In the genomic region with DNA sequence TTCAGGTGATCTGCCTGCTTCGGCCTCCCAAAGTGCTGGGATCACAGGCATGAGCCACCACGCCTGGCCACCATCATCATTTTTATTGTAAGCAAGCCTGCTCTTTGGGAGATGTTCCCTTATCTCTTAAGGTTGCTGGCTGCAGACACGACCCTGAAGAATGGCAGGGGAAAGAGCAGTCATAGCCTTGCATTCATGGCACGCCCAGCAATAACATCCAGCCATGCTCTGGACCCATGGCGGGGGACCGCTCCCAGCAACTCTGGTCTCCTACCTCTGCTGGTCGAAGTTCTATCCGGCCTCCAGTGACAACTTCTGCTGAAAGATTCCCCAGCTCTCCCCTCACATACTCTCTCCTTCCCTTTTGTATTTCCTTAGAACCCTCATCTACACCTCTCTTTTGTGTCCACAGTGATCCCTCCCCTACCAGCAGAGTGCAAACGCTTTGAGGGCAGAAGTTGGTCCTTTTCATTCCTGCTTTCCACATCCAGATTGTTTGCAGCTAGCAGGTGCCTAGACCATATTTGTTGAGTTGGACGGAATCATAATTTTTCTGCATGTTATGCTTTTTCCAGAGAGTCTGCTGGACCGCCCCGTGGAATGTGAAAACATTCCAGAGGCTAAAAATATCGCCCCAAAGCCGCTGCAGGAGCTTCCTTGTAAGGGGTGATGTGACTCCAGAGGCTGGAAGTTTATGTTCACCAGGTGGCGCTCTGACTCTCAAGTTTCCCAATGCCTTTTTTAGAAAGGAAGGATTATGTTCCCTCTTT, we compare ENCODE assay signal across 8 cellular contexts. TPM values are rescaled to one million over a fixed set of nuclear protein-coding genes. Genes with fewer than 3 reads are reported as not detected.
DNase-seq lines count a peak whose midpoint lies in the region; ATAC-seq and TF ChIP-seq lines count a peak whose summit lies in the region.

No MANE protein-coding gene starts in this region.

- intact Hi-C loops in gastrocnemius medialis (cut with DNase I; ENCODE audit: low total_unique reads), result loop anchor here (1.0 kb wide), 1 partner anchor 22 kb away; no protein-coding TSS in a partner anchor

- no peak overlapping the region for H3K27ac ChIP-seq in gastrocnemius medialis

- TF ChIP-seq POLR2A in gastrocnemius medialis (IDR thresholded peaks at IDR 0.05), result no peak

- H3K4me1 ChIP-seq in gastrocnemius medialis, result peaks cover 5 to 8% of the 10 kb centered on the region in 2 donors

- DNase-seq in 8988T (peak; percentile 63), GM06990 (ENCODE audit: extremely low read depth, insufficient read length) (no peak), NOMO-1 treated with DMSO at 0.1 percent for 48 hours (lab: John Stamatoyannopoulos, UW; ENCODE audit: unreplicated experiment) (peak; percentile 27), astrocyte of the spinal cord (ENCODE audit: low read depth, low spot score) (peak; percentile 80), hippocampal formation (lab: John Stamatoyannopoulos, UW) (peak; percentile 38 to 43), gastrocnemius medialis (peak in 1 of 2 donors; percentile 51), occipital lobe (lab: John Stamatoyannopoulos, UW) (no peak)

- TF ChIP-seq CTCF in GM06990 (IDR thresholded peaks at IDR 0.05; ENCODE audit: insufficient read depth, low read length, poor library complexity, severe bottlenecking) (peak; percentile 65), astrocyte of the spinal cord (IDR thresholded peaks at IDR 0.05; ENCODE audit: low read depth, low read length) (peak; percentile 80), gastrocnemius medialis (IDR thresholded peaks at IDR 0.05 in 4 of 5, conservative IDR thresholded peaks at IDR 0.05 in 1 of 5) (peak; percentile 17 to 64 (median 54))

- ATAC-seq in gastrocnemius medialis (no peak), GM19328 (IDR thresholded peaks at IDR 0.05; ENCODE audit: unreplicated experiment) (no peak)

- H3K9me3 ChIP-seq in gastrocnemius medialis, result no peaks in the 10 kb centered on the region

- H3K27me3 ChIP-seq in GM06990 (replicated peaks; ENCODE audit: control insufficient read depth, insufficient read depth, low read length) (no peaks in the 10 kb centered on the region; the same call in 1 of the 2 replicates), gastrocnemius medialis (peaks cover 0 to 6% (median 0%) of the 10 kb centered on the region in 3 donors)

- H3K36me3 ChIP-seq in GM06990 (ENCODE audit: control insufficient read depth, insufficient read depth, low read length) (no peaks in the 10 kb centered on the region), gastrocnemius medialis (no peaks in the 10 kb centered on the region)

- in situ Hi-C loops in astrocyte of the spinal cord (cut with HindIII; ENCODE audit: low sequenced_read_pairs), result no loop called here
- in situ Hi-C loops in gastrocnemius medialis (cut with MboI; ENCODE audit: low sequenced_read_pairs in 4 of 4), result no loop called here

- no peak overlapping the region for H3K4me3 ChIP-seq in GM06990 (replicated peaks; ENCODE audit: low read depth, low read length)
- H3K4me3 ChIP-seq in astrocyte of the spinal cord (ENCODE audit: low read depth, low read length), result no peak overlapping the region
- H3K4me3 ChIP-seq in gastrocnemius medialis, result no peak overlapping the region

RNA-seq across cellular contexts. Expression of a gene that starts 4.4 kb away (rescaled TPM):
- total RNA-seq in gastrocnemius medialis (1 to 10 TPM; 3.2 to 5.1 (median 3.9) TPM), occipital lobe (3.4 TPM)

RNA-seq across cellular contexts. Expression of a gene that starts 22.1 kb away (rescaled TPM):
- 10 to 100 TPM in 1 of 4 donors, 1 to 10 TPM in 3; 1.4 to 14.1 (median 3.0) TPM for total RNA-seq in gastrocnemius medialis
- total RNA-seq in occipital lobe, result 1.1 TPM

RNA-seq across cellular contexts. Expression of a gene that starts 27.8 kb away (rescaled TPM):
- total RNA-seq in gastrocnemius medialis (10 to 100 TPM in 3 of 4 donors, 1 to 10 TPM in 1; 7.6 to 14.9 (median 11.6) TPM), occipital lobe (49.0 TPM)

Comparison
In these comparisons a context has a peak if more than half of its experiments do, and no peak if none do; other contexts are left out.
1. DNase-seq: peak in 8988T (single experiment), NOMO-1 treated with DMSO at 0.1 percent for 48 hours (single experiment), astrocyte of the spinal cord (single experiment) and hippocampal formation (2 of 2); none in GM06990 (single experiment) and occipital lobe (single experiment).
2. Peak in every context shown above with its lines, with median percentiles within 50 percentile points of each other: CTCF ChIP-seq.